ENCODE assay signal across 22 cellular contexts in the genomic region with DNA sequence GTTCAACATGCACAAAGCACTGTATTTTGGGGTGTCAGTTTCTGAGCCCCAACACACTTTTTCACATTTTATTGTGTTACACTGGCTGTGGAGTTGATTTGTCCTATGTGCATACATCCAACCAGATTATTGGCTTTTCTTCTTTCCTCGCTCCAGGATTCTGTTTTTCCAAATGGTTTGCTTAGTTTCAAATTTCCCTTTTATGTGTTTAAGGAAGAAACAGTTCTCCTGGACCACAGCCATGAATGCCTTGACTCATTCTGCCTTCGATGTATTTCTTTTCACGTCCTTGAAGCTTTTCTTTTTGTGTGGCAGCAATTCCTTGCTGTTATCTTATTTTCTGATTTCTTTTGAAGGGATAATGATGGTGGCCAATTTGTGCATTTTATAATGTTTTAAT. TPM values are rescaled to one million over a fixed set of nuclear protein-coding genes. Genes with fewer than 3 reads are reported as not detected.
A peak's percentile ranks its signal among the peaks of the same experiment; 100 is the strongest.
DNase-seq lines count a peak whose midpoint lies in the region; ATAC-seq and TF ChIP-seq lines count a peak whose summit lies in the region.
"Had no signal": no experiment of that assay in that cellular context is flagged by ENCODE, and none has a peak within 500 bp of the region (broad histone marks: within the 10 kb centered on the region; RNA-seq: fewer than 3 reads in every experiment).

No MANE protein-coding gene starts in this region.

- H3K4me1 ChIP-seq in HEK293 (ENCODE audit: control insufficient read depth, insufficient read depth, low read length) (peaks cover 8% of the 10 kb centered on the region), PC-3 (ENCODE audit: insufficient read depth, low read length) (no peaks in the 10 kb centered on the region)
- H3K4me1 ChIP-seq: lower lobe of right lung, neural progenitor cell had no signal

- no peak overlapping the region for H3K27ac ChIP-seq in HEK293 (ENCODE audit: extremely low read depth, low read depth, low read length)
- H3K27ac ChIP-seq in PC-3 (ENCODE audit: low read length) = no peak overlapping the region
- H3K27ac ChIP-seq: lower lobe of right lung, neural progenitor cell, SK-N-MC, skin epidermis had no signal

- BruUV-seq in PC-3 (replicated peaks; lab: Mats Ljungman, UMichigan) = no TSS peak

- no peaks in the 10 kb centered on the region for H3K79me2 ChIP-seq in PC-3 (ENCODE audit: low read length)

- H4K20me1 ChIP-seq in PC-3 (ENCODE audit: low read length) = no peaks in the 10 kb centered on the region

- H3F3A ChIP-seq in PC-3 (ENCODE audit: low read length, unreplicated experiment) = no peaks in the 10 kb centered on the region

- DNase-seq in DMS53 (lab: John Stamatoyannopoulos, UW) (peak; percentile 53), PC-3 (peak; percentile 48), kidney tubule cell (ENCODE audit: low spot score) (peak; percentile 19), GM13977 (ENCODE audit: low spot score) (no peak), Right ventricle myocardium superior (no peak)
- DNase-seq: activated CD4-positive, alpha-beta T cell treated with anti-CD3 and anti-CD28 coated beads, Interleukin-2, amount 10 ng/mL, durations not matched to agents 24 days and 14 days; activated CD8-positive, alpha-beta memory T cell treated with anti-CD3 and anti-CD28 coated beads, Interleukin-2, amount 10 ng/mL, durations not matched to agents 7 days and 5 days; CD4-positive, CD25-positive, alpha-beta regulatory T cell; cerebellar nuclear complex; erythroblast; KG1; lower lobe of right lung; NCI-H226; stimulated activated CD4-positive, alpha-beta T cell treated with anti-CD3 and anti-CD28 coated beads, Interleukin-2, amount 100 ng/mL, for 24 hours; T-helper 2 cell had no signal

- H3K36me3 ChIP-seq in HEK293 (ENCODE audit: control insufficient read depth in 2 of 2, insufficient read depth in 1 of 2, low read length in 2 of 2) (no peaks in the 10 kb centered on the region), PC-3 (ENCODE audit: low read depth, low read length) (no peaks in the 10 kb centered on the region)
- H3K36me3 ChIP-seq: lower lobe of right lung, neural progenitor cell had no signal

- CTCF ChIA-PET in HEK293 (lab: Yijun Ruan, JAX) (interaction anchor here (0.6 kb wide), 1 partner anchor 50 kb away, joined by 8 read pairs; no protein-coding TSS in a partner anchor), PC-3 (lab: Charles Lee) (no interaction called here)

- H2AFZ ChIP-seq in PC-3 (ENCODE audit: low read length) = no peak overlapping the region
- H2AFZ ChIP-seq: neural progenitor cell had no signal

- POLR2A ChIA-PET in HEK293 (lab: Yijun Ruan, JAX) = no interaction called here
- POLR2A ChIA-PET in PC-3 (lab: Charles Lee; ENCODE audit: unreplicated experiment) = no interaction called here

- peaks cover 16% of the 10 kb centered on the region; the same call in 1 of the 2 replicates for H3K27me3 ChIP-seq in PC-3 (ENCODE audit: low read length)
- H3K27me3 ChIP-seq: neural progenitor cell had no signal

- intact Hi-C loops in PC-3 (cut with micrococcal nuclease) (no loop called here), Right ventricle myocardium superior (cut with DNase I) (no loop called here)

- no peak overlapping the region for H3K9ac ChIP-seq in PC-3 (ENCODE audit: low read length)
- H3K9ac ChIP-seq: neural progenitor cell had no signal

- in situ Hi-C loops in GM13977 (cut with MboI; ENCODE audit: low pct_unique_long_range_greater_than_20kb, low sequenced_read_pairs, unreplicated experiment) = no loop called here

- no peaks in the 10 kb centered on the region for H3K9me2 ChIP-seq in PC-3 (replicated peaks; ENCODE audit: low read length)

- no peak overlapping the region for H3K4me3 ChIP-seq in HEK293 (ENCODE audit: low read depth, low read length)
- H3K4me3 ChIP-seq in PC-3 (ENCODE audit: low read length) = no peak overlapping the region
- H3K4me3 ChIP-seq: lower lobe of right lung, neural progenitor cell, SK-N-MC, skin epidermis had no signal

- no peaks in the 10 kb centered on the region for H3K9me3 ChIP-seq in HEK293 (ENCODE audit: control insufficient read depth, insufficient read depth, low read depth, low read length)
- no peaks in the 10 kb centered on the region; the same call in 1 of the 2 replicates for H3K9me3 ChIP-seq in PC-3 (ENCODE audit: low read length)
- H3K9me3 ChIP-seq: lower lobe of right lung had no signal

- no peak overlapping the region for H3K4me2 ChIP-seq in PC-3 (ENCODE audit: low read length)
- H3K4me2 ChIP-seq: neural progenitor cell had no signal

- no peak for TF ChIP-seq CTCF in HEK293 (tag by site-specific recombination; IDR thresholded peaks at IDR 0.05)
- no peak for TF ChIP-seq CTCF in PC-3 (conservative IDR thresholded peaks at IDR 0.05; ENCODE audit: low read depth, low read length)
- no peak for TF ChIP-seq CTCF in GM13977 (IDR thresholded peaks at IDR 0.05; ENCODE audit: extremely low read depth, insufficient read depth, missing control alignments)

- ATAC-seq in PC-3 (no peak), GM21529 (IDR thresholded peaks at IDR 0.05; ENCODE audit: unreplicated experiment) (no peak), Right ventricle myocardium superior (ENCODE audit: poor library complexity) (no peak)
- ATAC-seq: activated CD8-positive, alpha-beta memory T cell treated with anti-CD3 and anti-CD28 coated beads, Interleukin-2, amount 10 ng/mL, durations not matched to agents 7 days and 5 days; lower lobe of right lung; stimulated activated effector memory CD8-positive, alpha-beta T cell treated with anti-CD3 and anti-CD28 coated beads, Interleukin-12 subunit alpha, Interleukin-12 subunit beta, amount 100 ng/mL, for 72 hours had no signal

TF ChIP-seq in HEK293, 187 proteins besides CTCF, POLR2A, EP300 and RAD21 (continues in another document):
- no peak for TF ChIP-seq REPIN1 (tag by site-specific recombination; IDR thresholded peaks at IDR 0.05; ENCODE audit: low read depth)
- TF ChIP-seq ZNF549 (tag by site-specific recombination; IDR thresholded peaks at IDR 0.05) = no peak
- TF ChIP-seq SCRT2 (tag by site-specific recombination; IDR thresholded peaks at IDR 0.05) = no peak
- TF ChIP-seq ZNF785 (tag by site-specific recombination; IDR thresholded peaks at IDR 0.05) = no peak
- TF ChIP-seq ZFP69B (tag by site-specific recombination; IDR thresholded peaks at IDR 0.05) = peak; percentile 88
- no peak for TF ChIP-seq ZNF10 (tag by site-specific recombination; IDR thresholded peaks at IDR 0.05)
- no peak for TF ChIP-seq ZNF146 (tag by site-specific recombination; IDR thresholded peaks at IDR 0.05)
- TF ChIP-seq, protein P1, sequence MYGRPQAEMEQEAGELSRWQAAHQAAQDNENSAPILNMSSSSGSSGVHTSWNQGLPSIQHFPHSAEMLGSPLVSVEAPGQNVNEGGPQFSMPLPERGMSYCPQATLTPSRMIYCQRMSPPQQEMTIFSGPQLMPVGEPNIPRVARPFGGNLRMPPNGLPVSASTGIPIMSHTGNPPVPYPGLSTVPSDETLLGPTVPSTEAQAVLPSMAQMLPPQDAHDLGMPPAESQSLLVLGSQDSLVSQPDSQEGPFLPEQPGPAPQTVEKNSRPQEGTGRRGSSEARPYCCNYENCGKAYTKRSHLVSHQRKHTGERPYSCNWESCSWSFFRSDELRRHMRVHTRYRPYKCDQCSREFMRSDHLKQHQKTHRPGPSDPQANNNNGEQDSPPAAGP (tag by site-specific recombination; IDR thresholded peaks at IDR 0.05) = no peak
- no peak for TF ChIP-seq ZNF214 (tag by site-specific recombination; IDR thresholded peaks at IDR 0.05; ENCODE audit: borderline replicate concordance)
- no peak for TF ChIP-seq ZNF174 (tag by site-specific recombination; IDR thresholded peaks at IDR 0.05)
- no peak for TF ChIP-seq ZNF19 (tag by site-specific recombination; IDR thresholded peaks at IDR 0.05; ENCODE audit: low read depth)
- TF ChIP-seq, protein P2, sequence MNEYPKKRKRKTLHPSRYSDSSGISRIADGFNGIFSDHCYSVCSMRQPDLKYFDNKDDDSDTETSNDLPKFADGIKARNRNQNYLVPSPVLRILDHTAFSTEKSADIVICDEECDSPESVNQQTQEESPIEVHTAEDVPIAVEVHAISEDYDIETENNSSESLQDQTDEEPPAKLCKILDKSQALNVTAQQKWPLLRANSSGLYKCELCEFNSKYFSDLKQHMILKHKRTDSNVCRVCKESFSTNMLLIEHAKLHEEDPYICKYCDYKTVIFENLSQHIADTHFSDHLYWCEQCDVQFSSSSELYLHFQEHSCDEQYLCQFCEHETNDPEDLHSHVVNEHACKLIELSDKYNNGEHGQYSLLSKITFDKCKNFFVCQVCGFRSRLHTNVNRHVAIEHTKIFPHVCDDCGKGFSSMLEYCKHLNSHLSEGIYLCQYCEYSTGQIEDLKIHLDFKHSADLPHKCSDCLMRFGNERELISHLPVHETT (tag by site-specific recombination; IDR thresholded peaks at IDR 0.05) = no peak
- TF ChIP-seq, protein P3, sequence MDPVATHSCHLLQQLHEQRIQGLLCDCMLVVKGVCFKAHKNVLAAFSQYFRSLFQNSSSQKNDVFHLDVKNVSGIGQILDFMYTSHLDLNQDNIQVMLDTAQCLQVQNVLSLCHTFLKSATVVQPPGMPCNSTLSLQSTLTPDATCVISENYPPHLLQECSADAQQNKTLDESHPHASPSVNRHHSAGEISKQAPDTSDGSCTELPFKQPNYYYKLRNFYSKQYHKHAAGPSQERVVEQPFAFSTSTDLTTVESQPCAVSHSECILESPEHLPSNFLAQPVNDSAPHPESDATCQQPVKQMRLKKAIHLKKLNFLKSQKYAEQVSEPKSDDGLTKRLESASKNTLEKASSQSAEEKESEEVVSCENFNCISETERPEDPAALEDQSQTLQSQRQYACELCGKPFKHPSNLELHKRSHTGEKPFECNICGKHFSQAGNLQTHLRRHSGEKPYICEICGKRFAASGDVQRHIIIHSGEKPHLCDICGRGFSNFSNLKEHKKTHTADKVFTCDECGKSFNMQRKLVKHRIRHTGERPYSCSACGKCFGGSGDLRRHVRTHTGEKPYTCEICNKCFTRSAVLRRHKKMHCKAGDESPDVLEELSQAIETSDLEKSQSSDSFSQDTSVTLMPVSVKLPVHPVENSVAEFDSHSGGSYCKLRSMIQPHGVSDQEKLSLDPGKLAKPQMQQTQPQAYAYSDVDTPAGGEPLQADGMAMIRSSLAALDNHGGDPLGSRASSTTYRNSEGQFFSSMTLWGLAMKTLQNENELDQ (tag by site-specific recombination; IDR thresholded peaks at IDR 0.05; ENCODE audit: low read depth) = no peak
- TF ChIP-seq, protein P4, sequence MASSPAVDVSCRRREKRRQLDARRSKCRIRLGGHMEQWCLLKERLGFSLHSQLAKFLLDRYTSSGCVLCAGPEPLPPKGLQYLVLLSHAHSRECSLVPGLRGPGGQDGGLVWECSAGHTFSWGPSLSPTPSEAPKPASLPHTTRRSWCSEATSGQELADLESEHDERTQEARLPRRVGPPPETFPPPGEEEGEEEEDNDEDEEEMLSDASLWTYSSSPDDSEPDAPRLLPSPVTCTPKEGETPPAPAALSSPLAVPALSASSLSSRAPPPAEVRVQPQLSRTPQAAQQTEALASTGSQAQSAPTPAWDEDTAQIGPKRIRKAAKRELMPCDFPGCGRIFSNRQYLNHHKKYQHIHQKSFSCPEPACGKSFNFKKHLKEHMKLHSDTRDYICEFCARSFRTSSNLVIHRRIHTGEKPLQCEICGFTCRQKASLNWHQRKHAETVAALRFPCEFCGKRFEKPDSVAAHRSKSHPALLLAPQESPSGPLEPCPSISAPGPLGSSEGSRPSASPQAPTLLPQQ (tag by site-specific recombination; IDR thresholded peaks at IDR 0.05) = peak; percentile 93

RNA-seq across cellular contexts. Expression of a gene that starts 53.8 kb away (rescaled TPM):
- not detected in 2 replicates for total RNA-seq in PC-3 (2014; rRNA removed)
- total RNA-seq in Right ventricle myocardium superior = 35.5 TPM
- total RNA-seq: activated CD4-positive, alpha-beta T cell treated with anti-CD3 and anti-CD28 coated beads, Interleukin-2, amount 10 ng/mL, durations not matched to agents 24 days and 14 days; activated CD8-positive, alpha-beta memory T cell treated with anti-CD3 and anti-CD28 coated beads, Interleukin-2, amount 10 ng/mL, durations not matched to agents 7 days and 5 days; activated T-helper 1 cell treated with anti-CD3 and anti-CD28 coated beads, Interleukin-12 subunit alpha, Interleukin-12 subunit beta, Interleukin-2, Interleukin-4 antibody, amounts not matched to agents 30 ng/mL and 10 ng/mL and 1 ng/mL, durations not matched to agents 14 hours and 24 hours and 36 hours; CD4-positive, CD25-positive, alpha-beta regulatory T cell had no signal

Comparison
In these comparisons a context has a peak if more than half of its experiments do, and no peak if none do; other contexts are left out.
1. DNase-seq: peak in DMS53 (single experiment), PC-3 (single experiment) and kidney tubule cell (single experiment); none in GM13977 (single experiment) and Right ventricle myocardium superior (single experiment).
2. RNA of a gene that starts 53.8 kb away (total RNA-seq): 35.5 TPM in Right ventricle myocardium superior (single experiment); not detected in PC-3; every median in the first group is over 10 times any median in the second.